ENCODE assay signal across 24 cellular contexts in the genomic region with DNA sequence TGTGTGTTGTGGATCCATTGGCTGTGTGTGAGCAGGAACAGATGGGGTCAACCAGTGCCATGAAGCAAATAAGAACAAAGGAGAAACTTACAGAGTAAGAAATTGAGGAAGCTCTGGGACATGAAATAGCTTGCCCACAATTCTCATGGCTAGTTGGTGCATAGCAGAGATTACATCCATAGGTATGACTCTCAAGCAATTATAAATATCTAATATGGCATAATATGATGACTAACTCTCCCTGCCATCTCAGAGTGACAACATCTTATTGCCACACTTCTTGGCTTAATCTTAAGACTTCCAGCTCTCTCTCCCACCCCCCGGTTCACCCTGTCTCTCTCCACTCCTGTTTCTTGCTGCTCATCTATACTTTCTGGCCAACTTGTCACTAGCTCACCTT. TPM values are rescaled to one million over a fixed set of nuclear protein-coding genes. Genes with fewer than 3 reads are reported as not detected.
"Had no signal": no experiment of that assay in that cellular context is flagged by ENCODE, and none has a peak within 500 bp of the region (broad histone marks: within the 10 kb centered on the region; RNA-seq: fewer than 3 reads in every experiment).

No MANE protein-coding gene starts in this region.

- H3K36me3 ChIP-seq: adrenal gland, colonic mucosa, left lung, pancreas, thyroid gland, upper lobe of right lung had no signal

- H3K4me2 ChIP-seq: hepatocyte had no signal

- H3K27me3 ChIP-seq: adrenal gland, colonic mucosa, dorsolateral prefrontal cortex, hepatocyte, left lung, thyroid gland, upper lobe of right lung had no signal

- ATAC-seq: activated CD8-positive, alpha-beta T cell treated with anti-CD3 and anti-CD28 coated beads, Interleukin-2, amount 10 ng/mL, durations not matched to agents 7 days and 5 days; effector memory CD8-positive, alpha-beta T cell; left lung; naive thymus-derived CD8-positive, alpha-beta T cell; pancreas; psoas muscle; right cardiac atrium; stimulated activated naive CD8-positive, alpha-beta T cell treated with anti-CD3 and anti-CD28 coated beads, Interleukin-15, Interleukin-2, amounts not matched to agents 100 U/mL and 50 U/mL, for 24 hours; upper lobe of right lung had no signal

- DNase-seq: activated CD4-positive, alpha-beta T cell treated with anti-CD3 and anti-CD28 coated beads for 1 hour; activated CD4-positive, alpha-beta T cell treated with anti-CD3 and anti-CD28 coated beads, Interleukin-2, amount 50 U/mL, for 1 hour; activated CD8-positive, alpha-beta T cell treated with anti-CD3 and anti-CD28 coated beads, Interleukin-2, amount 10 ng/mL, durations not matched to agents 7 days and 5 days; activated gamma-delta T cell treated with Interleukin-2 at 50 U/mL for 16 hours; adrenal gland; colonic mucosa; dorsolateral prefrontal cortex; effector memory CD8-positive, alpha-beta T cell; foreskin fibroblast; immature natural killer cell; kidney glomerular epithelial cell; left lung; naive thymus-derived CD8-positive, alpha-beta T cell; pancreas; psoas muscle; right cardiac atrium; stimulated activated CD4-positive, alpha-beta T cell treated with anti-CD3 and anti-CD28 coated beads, Interleukin-12 subunit alpha, Interleukin-12 subunit beta, amount 100 ng/mL, for 4 hours; stimulated activated CD4-positive, alpha-beta T cell treated with anti-CD3 and anti-CD28 coated beads, Interleukin-4, amount 100 ng/mL, for 4 hours; stimulated activated naive CD8-positive, alpha-beta T cell treated with anti-CD3 and anti-CD28 coated beads, Interleukin-15, Interleukin-2, amounts not matched to agents 100 U/mL and 50 U/mL, for 24 hours; T-helper 9 cell; thyroid gland; upper lobe of right lung had no signal

- H3K9me3 ChIP-seq: adrenal gland, colonic mucosa, left lung, pancreas, psoas muscle, thyroid gland, upper lobe of right lung had no signal

- H3K27ac ChIP-seq: adrenal gland, colonic mucosa, dorsolateral prefrontal cortex, hepatocyte, left lung, pancreas, psoas muscle, thyroid gland, upper lobe of right lung had no signal

- H3K4me3 ChIP-seq: adrenal gland, colonic mucosa, dorsolateral prefrontal cortex, hepatocyte, left lung, pancreas, psoas muscle, thyroid gland, upper lobe of right lung had no signal

- H2AFZ ChIP-seq: hepatocyte had no signal

- H3K4me1 ChIP-seq: adrenal gland, colonic mucosa, left lung, pancreas, psoas muscle, upper lobe of right lung had no signal

RNA-seq across cellular contexts. Expression of gene OXGR1, which starts 53.3 kb away (rescaled TPM):
- polyA plus RNA-seq: endothelial cell of umbilical vein; hepatocyte; immature natural killer cell; naive thymus-derived CD8-positive, alpha-beta T cell had no signal
